ENCODE assay signal across 1 cellular context in genomic region chr17:17976931-17977570, GRCh38.
TF ChIP-seq lines count a peak whose summit lies in the region.

No MANE protein-coding gene starts in this region.

TF ChIP-seq in H1, 55 proteins besides CTCF, POLR2A, EP300 and RAD21 (continued from another document):
- TF ChIP-seq E2F6 (IDR thresholded peaks at IDR 0.05) (no peak), ATF3 (IDR thresholded peaks at IDR 0.05; ENCODE audit: insufficient read depth, low read depth, low read length) (no peak), SIN3A (conservative IDR thresholded peaks at IDR 0.05 in 1 of 2, IDR thresholded peaks at IDR 0.05 in 1 of 2; ENCODE audit: low read depth in 1 of 2, low read length in 2 of 2) (no peak), SIX5 (IDR thresholded peaks at IDR 0.05; ENCODE audit: low read depth, low read length) (no peak), SP4 (IDR thresholded peaks at IDR 0.05; ENCODE audit: low read length) (no peak), BRCA1 (IDR thresholded peaks at IDR 0.05; ENCODE audit: low read depth, low read length) (no peak), POU5F1 (IDR thresholded peaks at IDR 0.05; ENCODE audit: low read depth, low read length) (no peak), KDM1A (IDR thresholded peaks at IDR 0.05; ENCODE audit: borderline replicate concordance, low read length) (no peak)
